2 cellular contexts compared by ENCODE assay signal in genomic region chr2:34403512-34403911, GRCh38.
TF ChIP-seq lines count a peak whose summit lies in the region.

No MANE protein-coding gene starts in this region.

TF ChIP-seq in HepG2, 621 proteins besides CTCF, POLR2A, EP300 and RAD21 (continued from another document):
- TF ChIP-seq, protein P1, sequence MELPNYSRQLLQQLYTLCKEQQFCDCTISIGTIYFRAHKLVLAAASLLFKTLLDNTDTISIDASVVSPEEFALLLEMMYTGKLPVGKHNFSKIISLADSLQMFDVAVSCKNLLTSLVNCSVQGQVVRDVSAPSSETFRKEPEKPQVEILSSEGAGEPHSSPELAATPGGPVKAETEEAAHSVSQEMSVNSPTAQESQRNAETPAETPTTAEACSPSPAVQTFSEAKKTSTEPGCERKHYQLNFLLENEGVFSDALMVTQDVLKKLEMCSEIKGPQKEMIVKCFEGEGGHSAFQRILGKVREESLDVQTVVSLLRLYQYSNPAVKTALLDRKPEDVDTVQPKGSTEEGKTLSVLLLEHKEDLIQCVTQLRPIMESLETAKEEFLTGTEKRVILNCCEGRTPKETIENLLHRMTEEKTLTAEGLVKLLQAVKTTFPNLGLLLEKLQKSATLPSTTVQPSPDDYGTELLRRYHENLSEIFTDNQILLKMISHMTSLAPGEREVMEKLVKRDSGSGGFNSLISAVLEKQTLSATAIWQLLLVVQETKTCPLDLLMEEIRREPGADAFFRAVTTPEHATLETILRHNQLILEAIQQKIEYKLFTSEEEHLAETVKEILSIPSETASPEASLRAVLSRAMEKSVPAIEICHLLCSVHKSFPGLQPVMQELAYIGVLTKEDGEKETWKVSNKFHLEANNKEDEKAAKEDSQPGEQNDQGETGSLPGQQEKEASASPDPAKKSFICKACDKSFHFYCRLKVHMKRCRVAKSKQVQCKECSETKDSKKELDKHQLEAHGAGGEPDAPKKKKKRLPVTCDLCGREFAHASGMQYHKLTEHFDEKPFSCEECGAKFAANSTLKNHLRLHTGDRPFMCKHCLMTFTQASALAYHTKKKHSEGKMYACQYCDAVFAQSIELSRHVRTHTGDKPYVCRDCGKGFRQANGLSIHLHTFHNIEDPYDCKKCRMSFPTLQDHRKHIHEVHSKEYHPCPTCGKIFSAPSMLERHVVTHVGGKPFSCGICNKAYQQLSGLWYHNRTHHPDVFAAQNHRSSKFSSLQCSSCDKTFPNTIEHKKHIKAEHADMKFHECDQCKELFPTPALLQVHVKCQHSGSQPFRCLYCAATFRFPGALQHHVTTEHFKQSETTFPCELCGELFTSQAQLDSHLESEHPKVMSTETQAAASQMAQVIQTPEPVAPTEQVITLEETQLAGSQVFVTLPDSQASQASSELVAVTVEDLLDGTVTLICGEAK (IDR thresholded peaks at IDR 0.05) = peak; percentile 95
- TF ChIP-seq, protein P1 (CRISPR knock-in tag; IDR thresholded peaks at IDR 0.05) = no peak

TF ChIP-seq in K562, 482 proteins besides CTCF, POLR2A, EP300 and RAD21:
- TF ChIP-seq, protein P1 (IDR thresholded peaks at IDR 0.05) = peak; percentile 47; the same call in 1 of the 2 replicates
- TF ChIP-seq, protein P1 (CRISPR knock-in tag; IDR thresholded peaks at IDR 0.05) = no peak
- no peak for TF ChIP-seq GTF2A2 (tag; IDR thresholded peaks at IDR 0.05)
